Comparison of ENCODE assay signal across 1 cellular context in the genomic region with DNA sequence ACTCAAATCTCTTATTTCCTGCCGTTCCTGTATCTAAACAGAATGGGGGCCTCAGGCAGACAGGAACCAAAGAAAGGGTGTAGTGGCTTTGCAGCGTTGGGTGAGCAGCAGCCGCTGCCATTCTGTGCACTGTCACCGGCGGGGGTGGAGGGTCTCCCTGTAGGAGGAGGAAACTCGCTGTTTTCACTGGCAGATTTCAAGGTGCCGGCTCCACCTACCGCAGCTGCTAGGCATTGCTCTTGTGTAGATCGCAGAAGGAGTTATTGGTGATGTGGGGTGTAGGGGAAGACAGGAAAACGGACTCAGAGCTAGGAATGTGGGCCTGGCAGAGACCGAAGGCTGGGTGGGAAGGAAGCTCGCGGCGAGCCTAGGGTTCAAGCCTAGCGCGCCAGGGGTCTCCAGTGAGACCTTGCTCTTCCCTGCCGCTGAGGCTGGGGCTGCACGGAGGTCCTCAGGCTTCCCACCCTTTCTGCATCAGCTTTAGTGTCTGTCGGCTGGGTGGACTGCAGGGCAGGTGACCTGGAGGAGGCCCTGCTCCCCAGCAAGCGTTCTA.
A peak's percentile ranks its signal among the peaks of the same experiment; 100 is the strongest.
TF ChIP-seq lines count a peak whose summit lies in the region.

No MANE protein-coding gene starts in this region.

TF ChIP-seq in HEK293, 187 proteins besides CTCF, POLR2A, EP300 and RAD21 (continued from another document):
- TF ChIP-seq ELK4 (IDR thresholded peaks at IDR 0.05; ENCODE audit: borderline replicate concordance, low read depth, low read length) (no peak), MZF1 (tag by site-specific recombination; IDR thresholded peaks at IDR 0.05; ENCODE audit: borderline replicate concordance) (no peak), ZNF341 (tag by site-specific recombination; IDR thresholded peaks at IDR 0.05; ENCODE audit: low read depth) (peak; percentile 96), BCL11A (tag by site-specific recombination; IDR thresholded peaks at IDR 0.05; ENCODE audit: low read depth) (no peak), HIC1 (tag by site-specific recombination; IDR thresholded peaks at IDR 0.05) (no peak)
TF ChIP-seq in HEK293: peak in this region for 18.
